Comparison of ENCODE assay signal across 8 cellular contexts in genomic region chr16:21301168-21301894, GRCh38. TPM values are rescaled to one million over a fixed set of nuclear protein-coding genes. Genes with fewer than 3 reads are reported as not detected.
DNase-seq lines count a peak whose midpoint lies in the region; ATAC-seq, FAIRE-seq and TF ChIP-seq lines count a peak whose summit lies in the region.

No MANE protein-coding gene starts in this region.

- H3K9me3 Mint-ChIP-seq in activated T-helper 1 cell treated with anti-CD3 and anti-CD28 coated beads, Interleukin-12 subunit alpha, Interleukin-12 subunit beta, Interleukin-2, Interleukin-4 antibody, amounts not matched to agents 30 ng/mL and 10 ng/mL and 1 ng/mL, durations not matched to agents 14 hours and 24 hours and 36 hours, result no peaks in the 10 kb centered on the region

- H3K4me2 ChIP-seq in osteoblast (ENCODE audit: insufficient read depth, low read length), result peak overlapping the region; percentile 97

- peaks cover 36% of the 10 kb centered on the region for H3K27me3 ChIP-seq in NT2/D1 (ENCODE audit: insufficient read depth, insufficient read length)
- H3K27me3 ChIP-seq in gastroesophageal sphincter, result no peaks in the 10 kb centered on the region
- H3K27me3 ChIP-seq in osteoblast (ENCODE audit: insufficient read depth, low read length), result no peaks in the 10 kb centered on the region

- peak in 3 of 4 experiments; percentile 34 to 52 (median 41) for TF ChIP-seq CTCF in gastroesophageal sphincter (IDR thresholded peaks at IDR 0.05)
- no peak for TF ChIP-seq CTCF in osteoblast (IDR thresholded peaks at IDR 0.05; ENCODE audit: extremely low read depth, low read depth, low read length)

- H3K9ac ChIP-seq in NT2/D1 (ENCODE audit: insufficient read length, low read depth), result peak overlapping the region; percentile 84

- no peak for TF ChIP-seq EP300 in gastroesophageal sphincter (IDR thresholded peaks at IDR 0.05)

- H3K36me3 ChIP-seq in NT2/D1 (ENCODE audit: insufficient read depth, insufficient read length, low read length) (no peaks in the 10 kb centered on the region), gastroesophageal sphincter (no peaks in the 10 kb centered on the region), osteoblast (ENCODE audit: insufficient read depth, low read length) (no peaks in the 10 kb centered on the region)

- H3K27ac ChIP-seq in gastroesophageal sphincter, result peak overlapping the region in 3 of 4 donors; percentile 76 to 88 (median 82)
- H3K27ac ChIP-seq in osteoblast (ENCODE audit: low read depth, low read length), result peak overlapping the region; percentile 58

- ATAC-seq in GM21390 (IDR thresholded peaks at IDR 0.05; ENCODE audit: unreplicated experiment), result peak; percentile 58
- peak; percentile 69 for ATAC-seq in gastroesophageal sphincter

- FAIRE-seq in HTR-8/SVneo (lab: Jason Lieb, UNC), result peak; percentile 36

- no peaks in the 10 kb centered on the region for H3K9me3 ChIP-seq in NT2/D1 (ENCODE audit: insufficient read depth, low read length)
- no peaks in the 10 kb centered on the region for H3K9me3 ChIP-seq in gastroesophageal sphincter
- H3K9me3 ChIP-seq in osteoblast (ENCODE audit: low read depth, low read length), result no peaks in the 10 kb centered on the region

- H3K4me1 Mint-ChIP-seq in activated T-helper 1 cell treated with anti-CD3 and anti-CD28 coated beads, Interleukin-12 subunit alpha, Interleukin-12 subunit beta, Interleukin-2, Interleukin-4 antibody, amounts not matched to agents 30 ng/mL and 10 ng/mL and 1 ng/mL, durations not matched to agents 14 hours and 24 hours and 36 hours (ENCODE audit: low read depth), result peaks cover 26% of the 10 kb centered on the region

- peak; percentile 93 for DNase-seq in DMS53 (lab: John Stamatoyannopoulos, UW)
- DNase-seq in HTR-8/SVneo (ENCODE audit: insufficient read length, low spot score), result peak; percentile 77
- no peak for DNase-seq in NT2/D1 (ENCODE audit: low read depth, low spot score)
- DNase-seq in activated T-helper 1 cell treated with anti-CD3 and anti-CD28 coated beads, Interleukin-12 subunit alpha, Interleukin-12 subunit beta, Interleukin-2, Interleukin-4 antibody, amounts not matched to agents 30 ng/mL and 10 ng/mL and 1 ng/mL, durations not matched to agents 14 hours and 24 hours and 36 hours (ENCODE audit: low spot score), result peak; percentile 33
- peak; percentile 88 for DNase-seq in osteoblast (ENCODE audit: insufficient read length, low spot score, missing footprints)
- DNase-seq in activated gamma-delta T cell treated with Interleukin-2 at 50 U/mL for 16 hours, result no peak

- H3K4me3 Mint-ChIP-seq in activated T-helper 1 cell treated with anti-CD3 and anti-CD28 coated beads, Interleukin-12 subunit alpha, Interleukin-12 subunit beta, Interleukin-2, Interleukin-4 antibody, amounts not matched to agents 30 ng/mL and 10 ng/mL and 1 ng/mL, durations not matched to agents 14 hours and 24 hours and 36 hours, result peak overlapping the region; percentile 88

- H2AFZ ChIP-seq in osteoblast (ENCODE audit: low read length), result peak overlapping the region; percentile 93

- H3K4me1 ChIP-seq in NT2/D1 (ENCODE audit: insufficient read depth, insufficient read length) (no peaks in the 10 kb centered on the region), gastroesophageal sphincter (peaks cover 0 to 23% (median 4%) of the 10 kb centered on the region in 3 donors), osteoblast (ENCODE audit: insufficient read depth, low read length) (peaks cover 16% of the 10 kb centered on the region)

- H3K27ac Mint-ChIP-seq in activated T-helper 1 cell treated with anti-CD3 and anti-CD28 coated beads, Interleukin-12 subunit alpha, Interleukin-12 subunit beta, Interleukin-2, Interleukin-4 antibody, amounts not matched to agents 30 ng/mL and 10 ng/mL and 1 ng/mL, durations not matched to agents 14 hours and 24 hours and 36 hours, result peak overlapping the region; percentile 65

- peaks cover 58% of the 10 kb centered on the region for H3K79me2 ChIP-seq in osteoblast (ENCODE audit: insufficient read depth, low read length)

- peaks cover 32% of the 10 kb centered on the region for H3K27me3 Mint-ChIP-seq in activated T-helper 1 cell treated with anti-CD3 and anti-CD28 coated beads, Interleukin-12 subunit alpha, Interleukin-12 subunit beta, Interleukin-2, Interleukin-4 antibody, amounts not matched to agents 30 ng/mL and 10 ng/mL and 1 ng/mL, durations not matched to agents 14 hours and 24 hours and 36 hours (ENCODE audit: insufficient read depth)

- H3K4me3 ChIP-seq in NT2/D1 (ENCODE audit: insufficient read length, low read depth), result peak overlapping the region; percentile 85
- H3K4me3 ChIP-seq in gastroesophageal sphincter, result peak overlapping the region; percentile 32 to 69
- peak overlapping the region; percentile 83 for H3K4me3 ChIP-seq in osteoblast (ENCODE audit: insufficient read depth, low read length)

- no peaks in the 10 kb centered on the region for H3K36me3 Mint-ChIP-seq in activated T-helper 1 cell treated with anti-CD3 and anti-CD28 coated beads, Interleukin-12 subunit alpha, Interleukin-12 subunit beta, Interleukin-2, Interleukin-4 antibody, amounts not matched to agents 30 ng/mL and 10 ng/mL and 1 ng/mL, durations not matched to agents 14 hours and 24 hours and 36 hours (ENCODE audit: low read depth)

- TF ChIP-seq POLR2A in gastroesophageal sphincter (IDR thresholded peaks at IDR 0.05), result no peak

- H4K20me1 ChIP-seq in osteoblast (ENCODE audit: insufficient read depth, low read length), result no peaks in the 10 kb centered on the region

- 0% methylated on average over 8 to 21 of the region's 60 CpGs for WGBS in gastroesophageal sphincter (ENCODE audit: low coverage in 1 of 2), 2 donors

- intact Hi-C loops in activated T-helper 1 cell treated with anti-CD3 and anti-CD28 coated beads, Interleukin-12 subunit alpha, Interleukin-12 subunit beta, Interleukin-2, Interleukin-4 antibody, amounts not matched to agents 30 ng/mL and 10 ng/mL and 1 ng/mL, durations not matched to agents 14 hours and 24 hours and 36 hours (cut with micrococcal nuclease), result loop anchor here (1.0 to 2.0 kb wide), 2 partner anchors 23 to 560 kb away; partner anchors contain the start of genes CRYM and THUMPD1

RNA-seq across cellular contexts. Expression of gene CRYM, which starts 23.2 kb away (rescaled TPM):
- not detected in 2 replicates for total RNA-seq in activated T-helper 1 cell treated with anti-CD3 and anti-CD28 coated beads, Interleukin-12 subunit alpha, Interleukin-12 subunit beta, Interleukin-2, Interleukin-4 antibody, amounts not matched to agents 30 ng/mL and 10 ng/mL and 1 ng/mL, durations not matched to agents 14 hours and 24 hours and 36 hours
- under 1 TPM in 2 of 4 donors, not detected in 2; 0.27 to 0.79 TPM for total RNA-seq in gastroesophageal sphincter
- 4.1 and 5.1 TPM in 2 replicates for total RNA-seq in osteoblast

Comparison
In these comparisons a context has a peak if more than half of its experiments do, and no peak if none do; other contexts are left out.
1. DNase-seq: peak in DMS53 (single experiment), HTR-8/SVneo (single experiment), activated T-helper 1 cell treated with anti-CD3 and anti-CD28 coated beads, Interleukin-12 subunit alpha, Interleukin-12 subunit beta, Interleukin-2, Interleukin-4 antibody, amounts not matched to agents 30 ng/mL and 10 ng/mL and 1 ng/mL, durations not matched to agents 14 hours and 24 hours and 36 hours (single experiment) and osteoblast (single experiment); none in NT2/D1 (single experiment) and activated gamma-delta T cell treated with Interleukin-2 at 50 U/mL for 16 hours (single experiment).
2. Peak in every context shown above with its lines, with median percentiles within 50 percentile points of each other: H3K4me3 ChIP-seq.